8 cellular contexts compared by ENCODE assay signal in the genomic region with DNA sequence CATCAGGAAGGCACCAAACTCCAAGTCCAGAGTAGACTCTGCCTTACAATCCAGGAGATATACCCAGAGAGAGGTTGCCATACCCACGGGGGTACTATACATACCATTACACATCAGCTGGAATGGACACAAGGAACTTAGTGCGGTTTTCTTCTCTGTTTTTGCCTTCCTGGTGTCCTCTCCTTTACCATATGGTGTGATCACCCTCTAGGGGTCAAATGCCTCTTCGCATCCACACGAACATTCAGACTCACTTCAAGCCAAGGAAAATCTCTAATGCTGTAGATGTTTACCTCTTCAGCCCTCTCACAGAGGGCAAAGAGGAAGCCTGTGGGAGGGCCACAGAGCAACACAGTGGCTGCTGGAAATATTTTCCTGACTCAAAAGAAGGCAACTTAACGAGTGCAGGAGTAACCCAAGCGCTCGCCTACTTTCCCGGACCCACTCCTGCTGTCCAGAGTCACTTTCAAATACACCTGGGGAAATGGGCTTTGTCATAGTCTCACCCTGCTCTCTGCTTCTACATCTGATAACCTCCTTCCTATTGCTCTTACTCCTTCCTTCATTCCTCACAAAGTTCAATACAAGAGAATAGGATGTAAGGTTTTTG.
DNase-seq lines count a peak whose midpoint lies in the region; ATAC-seq and TF ChIP-seq lines count a peak whose summit lies in the region.

No MANE protein-coding gene starts in this region.

- DNase-seq in AG20443 (ENCODE audit: low spot score) = peak; percentile 59
- DNase-seq in HS-27A (ENCODE audit: low read depth) = peak; percentile 8
- DNase-seq in amniotic epithelial cell (ENCODE audit: low read depth) = peak; percentile 83
- peak; percentile 76 for DNase-seq in iris pigment epithelial cell (ENCODE audit: low read depth)
- DNase-seq in activated CD8-positive, alpha-beta T cell treated with anti-CD3 and anti-CD28 coated beads for 36 hours = no peak
- DNase-seq in immature natural killer cell = no peak
- DNase-seq in stimulated activated CD4-positive, alpha-beta T cell treated with anti-CD3 and anti-CD28 coated beads, Interleukin-4, amount 100 ng/mL, for 1 hour = no peak

- POLR2A ChIA-PET in activated CD8-positive, alpha-beta T cell treated with anti-CD3 and anti-CD28 coated beads for 36 hours (lab: Charles Lee) = no interaction called here

- H3K4me1 Mint-ChIP-seq in activated CD8-positive, alpha-beta T cell treated with anti-CD3 and anti-CD28 coated beads for 36 hours (ENCODE audit: low read depth) = no peaks in the 10 kb centered on the region
- no peaks in the 10 kb centered on the region for H3K4me1 Mint-ChIP-seq in immature natural killer cell

- no peaks in the 10 kb centered on the region for H3K9me3 Mint-ChIP-seq in activated CD8-positive, alpha-beta T cell treated with anti-CD3 and anti-CD28 coated beads for 36 hours
- H3K9me3 Mint-ChIP-seq in immature natural killer cell = peaks cover 0 to 2% (median 0%) of the 10 kb centered on the region in 6 donors

- H3K4me3 Mint-ChIP-seq in activated CD8-positive, alpha-beta T cell treated with anti-CD3 and anti-CD28 coated beads for 36 hours = no peak overlapping the region
- H3K4me3 Mint-ChIP-seq in immature natural killer cell = no peak overlapping the region

- no peaks in the 10 kb centered on the region for H3K36me3 Mint-ChIP-seq in activated CD8-positive, alpha-beta T cell treated with anti-CD3 and anti-CD28 coated beads for 36 hours (ENCODE audit: low read depth)
- H3K36me3 Mint-ChIP-seq in immature natural killer cell = no peaks in the 10 kb centered on the region

- no peak overlapping the region for H3K27ac Mint-ChIP-seq in activated CD8-positive, alpha-beta T cell treated with anti-CD3 and anti-CD28 coated beads for 36 hours
- H3K27ac Mint-ChIP-seq in immature natural killer cell = no peak overlapping the region

- ATAC-seq in activated CD8-positive, alpha-beta T cell treated with anti-CD3 and anti-CD28 coated beads for 36 hours = no peak
- ATAC-seq in HG03025 (IDR thresholded peaks at IDR 0.05; ENCODE audit: low FRiP score, unreplicated experiment) = no peak

- TF ChIP-seq CTCF in activated CD8-positive, alpha-beta T cell treated with anti-CD3 and anti-CD28 coated beads for 36 hours (IDR thresholded peaks at IDR 0.05) = no peak

- CTCF ChIA-PET in activated CD8-positive, alpha-beta T cell treated with anti-CD3 and anti-CD28 coated beads for 36 hours (lab: Charles Lee) = interaction anchor here (1.3 kb wide), 1 partner anchor 749 kb away, joined by 3 read pairs; no protein-coding TSS in a partner anchor

- H3K27me3 Mint-ChIP-seq in activated CD8-positive, alpha-beta T cell treated with anti-CD3 and anti-CD28 coated beads for 36 hours = peaks cover 2% of the 10 kb centered on the region
- H3K27me3 Mint-ChIP-seq in immature natural killer cell (ENCODE audit: low read depth in 3 of 3) = peaks cover 0 to 1% (median 0%) of the 10 kb centered on the region in 3 donors

- intact Hi-C loops in activated CD8-positive, alpha-beta T cell treated with anti-CD3 and anti-CD28 coated beads for 36 hours (cut with micrococcal nuclease) = no loop called here

Comparison
In these comparisons a context has a peak if more than half of its experiments do, and no peak if none do; other contexts are left out.
1. DNase-seq: peak in AG20443 (single experiment), HS-27A (single experiment), amniotic epithelial cell (single experiment) and iris pigment epithelial cell (single experiment); none in activated CD8-positive, alpha-beta T cell treated with anti-CD3 and anti-CD28 coated beads for 36 hours (single experiment), immature natural killer cell (0 of 3) and stimulated activated CD4-positive, alpha-beta T cell treated with anti-CD3 and anti-CD28 coated beads, Interleukin-4, amount 100 ng/mL, for 1 hour (single experiment).